ENCODE assay signal across 1 cellular context in genomic region chr1:244065960-244066388, GRCh38.
TF ChIP-seq lines count a peak whose summit lies in the region.

No MANE protein-coding gene starts in this region.

TF ChIP-seq in SK-N-SH, 30 proteins besides CTCF, POLR2A, EP300 and RAD21 (continued from another document):
- TF ChIP-seq ZBTB33 (IDR thresholded peaks at IDR 0.05; ENCODE audit: borderline replicate concordance, low read depth) (no peak), MAX (IDR thresholded peaks at IDR 0.05; ENCODE audit: low read depth) (peak; percentile 13; the same call in 1 of the 2 replicates), USF2 (IDR thresholded peaks at IDR 0.05; ENCODE audit: borderline replicate concordance, low read depth, low read length) (no peak), MEF2A (IDR thresholded peaks at IDR 0.05; ENCODE audit: borderline replicate concordance, low read depth) (no peak), FOSL2 (IDR thresholded peaks at IDR 0.05; ENCODE audit: borderline replicate concordance, low read depth) (peak; percentile 60; the same call in 1 of the 2 replicates), ELF1 (IDR thresholded peaks at IDR 0.05) (no peak), USF1 (IDR thresholded peaks at IDR 0.05; ENCODE audit: borderline replicate concordance, low read depth) (no peak), IRF3 (IDR thresholded peaks at IDR 0.05; ENCODE audit: low read depth, low read length) (no peak), YY1 (IDR thresholded peaks at IDR 0.05; ENCODE audit: low read depth) (no peak), PBX3 (IDR thresholded peaks at IDR 0.05) (peak; percentile 74)
